Comparison of ENCODE assay signal across 15 cellular contexts in genomic region chr16:11102523-11102898, GRCh38.
DNase-seq lines count a peak whose midpoint lies in the region; ATAC-seq and TF ChIP-seq lines count a peak whose summit lies in the region.
"Had no signal": no experiment of that assay in that cellular context is flagged by ENCODE, and none has a peak within 500 bp of the region (broad histone marks: within the 10 kb centered on the region; RNA-seq: fewer than 3 reads in every experiment).

No MANE protein-coding gene starts in this region.

- H3K36me3 ChIP-seq in OCI-LY1 (ENCODE audit: insufficient read depth, low read length) (no peaks in the 10 kb centered on the region), colonic mucosa (no peaks in the 10 kb centered on the region), neural progenitor cell (no peaks in the 10 kb centered on the region)
- H3K36me3 ChIP-seq: cardiac muscle cell, SJSA1, thoracic aorta had no signal

- peaks cover 83% of the 10 kb centered on the region for H3K4me1 Mint-ChIP-seq in T-helper 2 cell treated with Interferon-gamma antibody and Interleukin-4, amounts not matched to agents 5 μg/mL and 100 μg/mL, for 36 hours (ENCODE audit: low read depth)
- H3K4me1 Mint-ChIP-seq in neural progenitor cell = peaks cover 42% of the 10 kb centered on the region

- H3K9me3 Mint-ChIP-seq in T-helper 2 cell treated with Interferon-gamma antibody and Interleukin-4, amounts not matched to agents 5 μg/mL and 100 μg/mL, for 36 hours = no peaks in the 10 kb centered on the region
- no peaks in the 10 kb centered on the region for H3K9me3 Mint-ChIP-seq in neural progenitor cell

- H3K36me3 Mint-ChIP-seq in T-helper 2 cell treated with Interferon-gamma antibody and Interleukin-4, amounts not matched to agents 5 μg/mL and 100 μg/mL, for 36 hours (ENCODE audit: low read depth) = peaks cover 10% of the 10 kb centered on the region
- no peaks in the 10 kb centered on the region for H3K36me3 Mint-ChIP-seq in neural progenitor cell

- H3K4me1 ChIP-seq in OCI-LY1 (ENCODE audit: insufficient read depth, low read length, severe bottlenecking) (peaks cover 73% of the 10 kb centered on the region), colonic mucosa (peaks cover 18% of the 10 kb centered on the region), neural progenitor cell (peaks cover 7% of the 10 kb centered on the region)

- H3K9me3 ChIP-seq in OCI-LY1 (ENCODE audit: low read length) (no peaks in the 10 kb centered on the region), colonic mucosa (no peaks in the 10 kb centered on the region), neural progenitor cell (ENCODE audit: low read depth) (no peaks in the 10 kb centered on the region)
- H3K9me3 ChIP-seq: SJSA1, thoracic aorta had no signal

- no peaks in the 10 kb centered on the region for H3K9me2 ChIP-seq in OCI-LY1 (ENCODE audit: low read depth, low read length)

- peak overlapping the region; percentile 71; the same call in 1 of the 2 replicates for H3K4me2 ChIP-seq in OCI-LY1 (ENCODE audit: low read length)
- H3K4me2 ChIP-seq in neural progenitor cell = no peak overlapping the region

- peak overlapping the region; percentile 81 for H3K27ac Mint-ChIP-seq in T-helper 2 cell treated with Interferon-gamma antibody and Interleukin-4, amounts not matched to agents 5 μg/mL and 100 μg/mL, for 36 hours
- H3K27ac Mint-ChIP-seq in neural progenitor cell = peak overlapping the region; percentile 78

- H3K9ac ChIP-seq in OCI-LY1 (ENCODE audit: low read length) = peak overlapping the region; percentile 39; the same call in 1 of the 2 replicates
- H3K9ac ChIP-seq in colonic mucosa (ENCODE audit: low read depth in 2 of 2, low read length in 2 of 2) = peak overlapping the region in 1 of 2 donors; percentile 7
- no peak overlapping the region for H3K9ac ChIP-seq in neural progenitor cell

- no peaks in the 10 kb centered on the region for H3K27me3 Mint-ChIP-seq in T-helper 2 cell treated with Interferon-gamma antibody and Interleukin-4, amounts not matched to agents 5 μg/mL and 100 μg/mL, for 36 hours (ENCODE audit: low read depth)
- H3K27me3 Mint-ChIP-seq in neural progenitor cell (ENCODE audit: insufficient read depth, low read depth) = peaks cover 3% of the 10 kb centered on the region

- H3K79me2 ChIP-seq in OCI-LY1 (ENCODE audit: insufficient read depth, low read length) (no peaks in the 10 kb centered on the region), neural progenitor cell (ENCODE audit: low read depth) (no peaks in the 10 kb centered on the region)

- no peak overlapping the region for H2AFZ ChIP-seq in OCI-LY1 (ENCODE audit: low read length)
- H2AFZ ChIP-seq in neural progenitor cell (replicated peaks) = no peak overlapping the region

- TF ChIP-seq CTCF in OCI-LY1 (IDR thresholded peaks at IDR 0.05; ENCODE audit: low read length) = no peak
- TF ChIP-seq CTCF in colonic mucosa (IDR thresholded peaks at IDR 0.05) = no peak
- no peak for TF ChIP-seq CTCF in neural progenitor cell (IDR thresholded peaks at IDR 0.05)

- H4K20me1 ChIP-seq in OCI-LY1 (ENCODE audit: insufficient read depth, low read length) (no peaks in the 10 kb centered on the region), neural progenitor cell (ENCODE audit: low read depth) (no peaks in the 10 kb centered on the region)

- peak overlapping the region; percentile 19 for H3K4me3 Mint-ChIP-seq in T-helper 2 cell treated with Interferon-gamma antibody and Interleukin-4, amounts not matched to agents 5 μg/mL and 100 μg/mL, for 36 hours
- H3K4me3 Mint-ChIP-seq in neural progenitor cell = no peak overlapping the region

- H3F3A ChIP-seq in OCI-LY1 (ENCODE audit: insufficient read depth, low read length) = no peaks in the 10 kb centered on the region
- no peaks in the 10 kb centered on the region for H3F3A ChIP-seq in neural progenitor cell (ENCODE audit: low read depth)

- H3K4me3 ChIP-seq in OCI-LY1 (ENCODE audit: low read depth, low read length, poor library complexity, severe bottlenecking) (no peak overlapping the region), colonic mucosa (no peak overlapping the region), neural progenitor cell (no peak overlapping the region)
- H3K4me3 ChIP-seq: cardiac muscle cell, SJSA1, thoracic aorta had no signal

- ATAC-seq in HG03460 (IDR thresholded peaks at IDR 0.05; ENCODE audit: unreplicated experiment) = no peak
- no peak for ATAC-seq in stimulated activated naive CD8-positive, alpha-beta T cell treated with anti-CD3 and anti-CD28 coated beads, Interleukin-15, Interleukin-2, amounts not matched to agents 100 U/mL and 50 U/mL, for 24 hours

- H3K27ac ChIP-seq in OCI-LY1 (ENCODE audit: low read depth, low read length, poor library complexity, severe bottlenecking) (peak overlapping the region; percentile 97), colonic mucosa (peak overlapping the region; percentile 54), neural progenitor cell (no peak overlapping the region)
- H3K27ac ChIP-seq: cardiac muscle cell, SJSA1, thoracic aorta had no signal

- no peak for DNase-seq in T-helper 2 cell treated with Interferon-gamma antibody and Interleukin-4, amounts not matched to agents 5 μg/mL and 100 μg/mL, for 36 hours (ENCODE audit: low spot score)
- no peak for DNase-seq in T-helper 2 cell
- no peak for DNase-seq in colonic mucosa
- DNase-seq in neural progenitor cell (ENCODE audit: low spot score) = no peak
- no peak for DNase-seq in stimulated activated naive CD8-positive, alpha-beta T cell treated with anti-CD3 and anti-CD28 coated beads, Interleukin-15, Interleukin-2, amounts not matched to agents 100 U/mL and 50 U/mL, for 24 hours
- no peak for DNase-seq in NCI-H2171 treated with DMSO at 0.1 percent for 48 hours (lab: John Stamatoyannopoulos, UW)
- DNase-seq: activated naive CD4-positive, alpha-beta T cell treated with Interleukin-2 at 50 U/mL for 16 hours; NCI-H187; NCI-H524 treated with DMSO at 0.1 percent for 48 hours; retina had no signal

- H3K27me3 ChIP-seq in OCI-LY1 (ENCODE audit: insufficient read depth, low read length) (no peaks in the 10 kb centered on the region), colonic mucosa (no peaks in the 10 kb centered on the region), neural progenitor cell (no peaks in the 10 kb centered on the region)
- H3K27me3 ChIP-seq: cardiac muscle cell, SJSA1 had no signal

- intact Hi-C loops in colonic mucosa (cut with DNase I) = loop anchor here (10.0 kb wide), 1 partner anchor 152 kb away; the partner anchor contains the start of gene SOCS1
